1 cellular context compared by ENCODE assay signal in genomic region chr5:176466245-176466871, GRCh38.
TF ChIP-seq lines count a peak whose summit lies in the region.

No MANE protein-coding gene starts in this region.

TF ChIP-seq in K562, 482 proteins besides CTCF, POLR2A, EP300 and RAD21 (continued from another document):
- TF ChIP-seq PBX2 (CRISPR knock-in tag; IDR thresholded peaks at IDR 0.05; ENCODE audit: low read depth) (no peak), PBX2 (tag; conservative IDR thresholded peaks at IDR 0.05; ENCODE audit: low read depth) (0 out of 2 replicates have a peak, but pooled peaks have one; percentile 9), BDP1 (IDR thresholded peaks at IDR 0.05; ENCODE audit: insufficient read depth, insufficient read length) (no peak), CBX5 (IDR thresholded peaks at IDR 0.05; ENCODE audit: borderline replicate concordance, low read depth) (no peak), ZNF76 (CRISPR knock-in tag; IDR thresholded peaks at IDR 0.05; ENCODE audit: borderline replicate concordance) (no peak), PURB (CRISPR knock-in tag; IDR thresholded peaks at IDR 0.05; ENCODE audit: low read depth) (no peak), SRF (CRISPR knock-in tag; IDR thresholded peaks at IDR 0.05) (no peak), ZNF431 (CRISPR knock-in tag; IDR thresholded peaks at IDR 0.05) (no peak), HMBOX1 (IDR thresholded peaks at IDR 0.05) (0 out of 2 replicates have a peak, but pooled peaks have one; percentile 23), CEBPG (CRISPR knock-in tag; IDR thresholded peaks at IDR 0.05) (no peak), CEBPG (tag; conservative IDR thresholded peaks at IDR 0.05 in 1 of 2, IDR thresholded peaks at IDR 0.05 in 1 of 2) (peak in 1 of 2 experiments; percentile 49; a peak in 1 of 4 replicates), CEBPB (tag; IDR thresholded peaks at IDR 0.05) (peak; percentile 79), HMGXB4 (CRISPR knock-in tag; IDR thresholded peaks at IDR 0.05) (no peak)
